In the genomic region with DNA sequence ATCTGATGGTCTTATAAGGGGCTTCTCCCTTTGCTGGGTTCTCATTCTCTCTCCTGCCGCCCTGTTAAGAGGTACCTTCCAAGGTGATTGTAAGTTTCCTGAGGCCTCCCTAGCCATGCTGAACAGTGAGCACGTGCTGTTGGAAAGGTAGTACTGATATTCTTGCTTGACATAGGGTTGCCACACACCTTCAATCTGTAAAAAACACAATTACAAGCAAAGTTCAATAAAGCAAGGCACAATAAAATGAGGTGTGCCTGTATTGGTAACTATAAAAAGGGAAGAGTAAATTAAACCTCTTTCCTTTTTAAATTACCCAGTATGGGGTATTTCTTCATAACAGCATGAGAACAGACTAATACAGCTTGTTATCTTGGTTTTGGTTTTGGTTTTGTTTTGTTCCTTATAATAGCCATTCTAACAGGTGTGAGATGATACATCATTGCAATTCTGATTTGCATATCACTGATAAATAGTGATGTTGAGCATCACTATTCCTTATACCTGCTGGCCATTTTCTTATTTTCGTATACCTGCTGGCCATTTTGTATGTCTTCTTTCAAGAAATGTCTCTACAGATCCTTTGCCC, we compare ENCODE assay signal across 11 cellular contexts.
DNase-seq lines count a peak whose midpoint lies in the region; ATAC-seq and TF ChIP-seq lines count a peak whose summit lies in the region.
"Had no signal": no experiment of that assay in that cellular context is flagged by ENCODE, and none has a peak within 500 bp of the region (broad histone marks: within the 10 kb centered on the region; RNA-seq: fewer than 3 reads in every experiment).

No MANE protein-coding gene starts in this region.

- H3K4me3 Mint-ChIP-seq in naive B cell = peak overlapping the region in 6 of 8 donors; percentile 25 to 69 (median 38)
- H3K4me3 Mint-ChIP-seq: H9 had no signal

- no peak overlapping the region for H3K27ac ChIP-seq in right atrium auricular region
- H3K27ac ChIP-seq: breast epithelium had no signal

- DNase-seq in naive B cell = no peak
- DNase-seq in left ventricle myocardium superior = no peak
- DNase-seq in activated naive CD4-positive, alpha-beta T cell treated with anti-CD3 and anti-CD28 coated beads, Interleukin-2, amount 50 U/mL, for 16 hours = no peak
- DNase-seq in right atrium auricular region (ENCODE audit: low spot score) = no peak
- DNase-seq in DMS 273 treated with DMSO at 0.1 percent for 48 hours (lab: John Stamatoyannopoulos, UW) = no peak
- DNase-seq: activated effector memory CD4-positive, alpha-beta T cell treated with anti-CD3 and anti-CD28 coated beads, Interleukin-2, amount 50 U/mL, for 16 hours; H9 had no signal

- peaks cover 0 to 12% (median 4%) of the 10 kb centered on the region in 7 donors for H3K9me3 Mint-ChIP-seq in naive B cell

- TF ChIP-seq CTCF in right atrium auricular region (IDR thresholded peaks at IDR 0.05) = no peak

- H3K4me1 Mint-ChIP-seq in naive B cell = peaks cover 11 to 17% (median 12%) of the 10 kb centered on the region in 3 donors

- H3K36me3 ChIP-seq in right atrium auricular region = no peaks in the 10 kb centered on the region
- H3K36me3 ChIP-seq: breast epithelium had no signal

- peak overlapping the region in 3 of 6 donors; percentile 6 to 92 (median 61) for H3K27ac Mint-ChIP-seq in naive B cell
- H3K27ac Mint-ChIP-seq: H9 had no signal

- no peaks in the 10 kb centered on the region for H3K27me3 Mint-ChIP-seq in naive B cell

- H3K9me3 ChIP-seq in right atrium auricular region = no peaks in the 10 kb centered on the region
- H3K9me3 ChIP-seq: breast epithelium had no signal

- H3K27me3 ChIP-seq in right atrium auricular region = no peaks in the 10 kb centered on the region
- H3K27me3 ChIP-seq: breast epithelium had no signal

- peaks cover 0 to under 1% of the 10 kb centered on the region in 2 donors for H3K36me3 Mint-ChIP-seq in naive B cell

- intact Hi-C loops in left ventricle myocardium superior (cut with micrococcal nuclease) = no loop called here

- no peaks in the 10 kb centered on the region for H3K4me1 ChIP-seq in right atrium auricular region
- H3K4me1 ChIP-seq: breast epithelium had no signal

- no peak overlapping the region for H3K4me3 ChIP-seq in right atrium auricular region
- H3K4me3 ChIP-seq: breast epithelium had no signal

- ATAC-seq in GM18909 (IDR thresholded peaks at IDR 0.05; ENCODE audit: poor library complexity, unreplicated experiment) (peak; percentile 80), HG02623 (IDR thresholded peaks at IDR 0.05; ENCODE audit: unreplicated experiment) (peak; percentile 69), HG03565 (IDR thresholded peaks at IDR 0.05; ENCODE audit: unreplicated experiment) (peak; percentile 75), naive B cell (ENCODE audit: low read depth in 2 of 2) (peak; percentile 71 to 74), left ventricle myocardium superior (no peak)
